Comparison of ENCODE assay signal across 1 cellular context in the genomic region with DNA sequence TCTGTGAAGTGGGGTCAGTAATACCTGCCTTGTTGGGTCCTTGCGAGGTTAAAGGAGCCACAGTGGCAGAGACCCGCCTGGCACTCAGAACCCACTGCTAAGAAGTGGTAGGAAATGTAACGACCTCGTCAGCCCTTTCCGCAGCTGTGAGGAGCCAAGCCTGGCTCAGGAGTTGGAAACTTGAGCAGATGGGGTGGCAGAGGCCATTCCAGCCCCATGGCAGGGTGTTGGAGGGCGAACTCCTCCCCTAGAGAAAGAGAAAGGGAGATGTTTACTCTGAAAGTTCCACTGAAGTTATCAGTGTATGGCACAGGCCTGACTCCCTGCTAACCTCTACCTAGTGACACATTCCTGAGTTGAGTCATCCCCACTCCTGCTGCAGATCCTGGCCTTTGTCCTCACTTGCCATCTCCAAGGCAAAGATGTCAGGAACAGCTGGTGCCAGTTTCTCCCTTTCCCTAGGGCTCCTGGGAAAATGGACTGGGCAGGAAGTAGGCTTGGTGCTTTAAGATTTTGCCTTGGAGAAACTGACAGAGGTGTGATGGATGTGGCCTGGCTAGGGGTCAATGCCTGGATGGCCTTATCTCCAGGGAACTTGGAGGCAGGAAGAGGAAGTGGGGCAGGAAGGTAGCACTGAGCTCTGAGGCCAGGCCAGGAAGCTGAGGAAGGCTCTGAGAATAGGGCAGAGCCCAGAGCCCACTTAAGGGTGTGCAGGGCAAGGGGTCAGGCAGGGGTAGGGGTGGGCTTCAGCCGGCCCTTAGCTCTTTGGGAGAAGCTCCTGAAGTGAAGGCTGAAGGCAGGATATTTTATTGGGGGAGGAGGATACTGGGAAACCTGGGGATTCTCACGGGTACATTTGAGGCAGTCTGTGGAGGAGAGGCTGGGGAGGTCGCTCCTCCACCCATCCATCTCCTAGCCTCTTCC.
TF ChIP-seq lines count a peak whose summit lies in the region.

No MANE protein-coding gene starts in this region.

TF ChIP-seq in HepG2, 621 proteins besides CTCF, POLR2A, EP300 and RAD21 (continued from another document and continues in another):
- TF ChIP-seq, protein P1, sequence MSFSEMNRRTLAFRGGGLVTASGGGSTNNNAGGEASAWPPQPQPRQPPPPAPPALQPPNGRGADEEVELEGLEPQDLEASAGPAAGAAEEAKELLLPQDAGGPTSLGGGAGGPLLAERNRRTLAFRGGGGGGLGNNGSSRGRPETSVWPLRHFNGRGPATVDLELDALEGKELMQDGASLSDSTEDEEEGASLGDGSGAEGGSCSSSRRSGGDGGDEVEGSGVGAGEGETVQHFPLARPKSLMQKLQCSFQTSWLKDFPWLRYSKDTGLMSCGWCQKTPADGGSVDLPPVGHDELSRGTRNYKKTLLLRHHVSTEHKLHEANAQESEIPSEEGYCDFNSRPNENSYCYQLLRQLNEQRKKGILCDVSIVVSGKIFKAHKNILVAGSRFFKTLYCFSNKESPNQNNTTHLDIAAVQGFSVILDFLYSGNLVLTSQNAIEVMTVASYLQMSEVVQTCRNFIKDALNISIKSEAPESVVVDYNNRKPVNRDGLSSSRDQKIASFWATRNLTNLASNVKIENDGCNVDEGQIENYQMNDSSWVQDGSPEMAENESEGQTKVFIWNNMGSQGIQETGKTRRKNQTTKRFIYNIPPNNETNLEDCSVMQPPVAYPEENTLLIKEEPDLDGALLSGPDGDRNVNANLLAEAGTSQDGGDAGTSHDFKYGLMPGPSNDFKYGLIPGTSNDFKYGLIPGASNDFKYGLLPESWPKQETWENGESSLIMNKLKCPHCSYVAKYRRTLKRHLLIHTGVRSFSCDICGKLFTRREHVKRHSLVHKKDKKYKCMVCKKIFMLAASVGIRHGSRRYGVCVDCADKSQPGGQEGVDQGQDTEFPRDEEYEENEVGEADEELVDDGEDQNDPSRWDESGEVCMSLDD (CRISPR knock-in tag; IDR thresholded peaks at IDR 0.05; ENCODE audit: borderline replicate concordance): no peak
- TF ChIP-seq PPARG (CRISPR knock-in tag; conservative IDR thresholded peaks at IDR 0.05) (peak; percentile 89), GABPA (IDR thresholded peaks at IDR 0.05; ENCODE audit: low read depth, low read length) (peak; percentile 40; the same call in 1 of the 2 replicates), GABPA (CRISPR knock-in tag; IDR thresholded peaks at IDR 0.05; ENCODE audit: low read depth) (peak; percentile 77; the same call in 1 of the 2 replicates), TGIF2 (CRISPR knock-in tag; IDR thresholded peaks at IDR 0.05) (peak; percentile 96), ZNF614 (CRISPR knock-in tag; IDR thresholded peaks at IDR 0.05; ENCODE audit: borderline replicate concordance) (peak; percentile 94), KLF15 (CRISPR knock-in tag; IDR thresholded peaks at IDR 0.05; ENCODE audit: borderline replicate concordance) (no peak), ZC3H13 (CRISPR knock-in tag; IDR thresholded peaks at IDR 0.05) (no peak), RFX3 (CRISPR knock-in tag; IDR thresholded peaks at IDR 0.05) (peak; percentile 40), IKZF1 (IDR thresholded peaks at IDR 0.05) (no peak), GFI1 (CRISPR knock-in tag; IDR thresholded peaks at IDR 0.05; ENCODE audit: borderline replicate concordance) (0 out of 2 replicates have a peak, but pooled peaks have one; percentile 83), SNAPC2 (CRISPR knock-in tag; IDR thresholded peaks at IDR 0.05) (peak; percentile 86; the same call in 1 of the 2 replicates), ZNF737 (CRISPR knock-in tag; IDR thresholded peaks at IDR 0.05; ENCODE audit: borderline replicate concordance) (peak; percentile 98), ZNF143 (CRISPR knock-in tag; IDR thresholded peaks at IDR 0.05) (peak; percentile 79), ZNF629 (CRISPR knock-in tag; conservative IDR thresholded peaks at IDR 0.05) (no peak; the same call in 1 of the 2 replicates), CC2D1A (CRISPR knock-in tag; IDR thresholded peaks at IDR 0.05) (peak; percentile 97), PLRG1 (conservative IDR thresholded peaks at IDR 0.05) (no peak), ZNF235 (CRISPR knock-in tag; IDR thresholded peaks at IDR 0.05; ENCODE audit: borderline replicate concordance) (no peak), HMG20B (CRISPR knock-in tag; conservative IDR thresholded peaks at IDR 0.05) (peak; percentile 45; the same call in 1 of the 2 replicates), ZIK1 (CRISPR knock-in tag; IDR thresholded peaks at IDR 0.05; ENCODE audit: borderline replicate concordance, low read depth) (no peak), FOXK1 (CRISPR knock-in tag; IDR thresholded peaks at IDR 0.05; ENCODE audit: borderline replicate concordance, low read depth) (peak; percentile 74), CREM (IDR thresholded peaks at IDR 0.05) (peak; percentile 66; the same call in 1 of the 2 replicates), CREM (CRISPR knock-in tag; IDR thresholded peaks at IDR 0.05) (no peak), ZNF598 (CRISPR knock-in tag; IDR thresholded peaks at IDR 0.05; ENCODE audit: borderline replicate concordance) (peak; percentile 95), MYC (CRISPR knock-in tag; IDR thresholded peaks at IDR 0.05; ENCODE audit: borderline replicate concordance) (no peak), ZFY (CRISPR knock-in tag; IDR thresholded peaks at IDR 0.05) (peak; percentile 55; the same call in 1 of the 2 replicates), SIX4 (CRISPR knock-in tag; IDR thresholded peaks at IDR 0.05) (no peak), ZNF773 (CRISPR knock-in tag; IDR thresholded peaks at IDR 0.05; ENCODE audit: borderline replicate concordance) (no peak), ZSCAN29 (CRISPR knock-in tag; conservative IDR thresholded peaks at IDR 0.05) (peak; percentile 93), NBN (conservative IDR thresholded peaks at IDR 0.05) (no peak)
- TF ChIP-seq, protein P2, sequence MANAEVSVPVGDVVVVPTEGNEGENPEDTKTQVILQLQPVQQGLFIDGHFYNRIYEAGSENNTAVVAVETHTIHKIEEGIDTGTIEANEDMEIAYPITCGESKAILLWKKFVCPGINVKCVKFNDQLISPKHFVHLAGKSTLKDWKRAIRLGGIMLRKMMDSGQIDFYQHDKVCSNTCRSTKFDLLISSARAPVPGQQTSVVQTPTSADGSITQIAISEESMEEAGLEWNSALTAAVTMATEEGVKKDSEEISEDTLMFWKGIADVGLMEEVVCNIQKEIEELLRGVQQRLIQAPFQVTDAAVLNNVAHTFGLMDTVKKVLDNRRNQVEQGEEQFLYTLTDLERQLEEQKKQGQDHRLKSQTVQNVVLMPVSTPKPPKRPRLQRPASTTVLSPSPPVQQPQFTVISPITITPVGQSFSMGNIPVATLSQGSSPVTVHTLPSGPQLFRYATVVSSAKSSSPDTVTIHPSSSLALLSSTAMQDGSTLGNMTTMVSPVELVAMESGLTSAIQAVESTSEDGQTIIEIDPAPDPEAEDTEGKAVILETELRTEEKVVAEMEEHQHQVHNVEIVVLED (CRISPR knock-in tag; IDR thresholded peaks at IDR 0.05; ENCODE audit: borderline replicate concordance): peak; percentile 20; the same call in 1 of the 2 replicates
- TF ChIP-seq, protein P3, sequence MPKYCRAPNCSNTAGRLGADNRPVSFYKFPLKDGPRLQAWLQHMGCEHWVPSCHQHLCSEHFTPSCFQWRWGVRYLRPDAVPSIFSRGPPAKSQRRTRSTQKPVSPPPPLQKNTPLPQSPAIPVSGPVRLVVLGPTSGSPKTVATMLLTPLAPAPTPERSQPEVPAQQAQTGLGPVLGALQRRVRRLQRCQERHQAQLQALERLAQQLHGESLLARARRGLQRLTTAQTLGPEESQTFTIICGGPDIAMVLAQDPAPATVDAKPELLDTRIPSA (CRISPR knock-in tag; IDR thresholded peaks at IDR 0.05; ENCODE audit: borderline replicate concordance): no peak
- TF ChIP-seq, protein P4, sequence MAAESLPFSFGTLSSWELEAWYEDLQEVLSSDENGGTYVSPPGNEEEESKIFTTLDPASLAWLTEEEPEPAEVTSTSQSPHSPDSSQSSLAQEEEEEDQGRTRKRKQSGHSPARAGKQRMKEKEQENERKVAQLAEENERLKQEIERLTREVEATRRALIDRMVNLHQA (CRISPR knock-in tag; IDR thresholded peaks at IDR 0.05): no peak
- TF ChIP-seq, protein P5, sequence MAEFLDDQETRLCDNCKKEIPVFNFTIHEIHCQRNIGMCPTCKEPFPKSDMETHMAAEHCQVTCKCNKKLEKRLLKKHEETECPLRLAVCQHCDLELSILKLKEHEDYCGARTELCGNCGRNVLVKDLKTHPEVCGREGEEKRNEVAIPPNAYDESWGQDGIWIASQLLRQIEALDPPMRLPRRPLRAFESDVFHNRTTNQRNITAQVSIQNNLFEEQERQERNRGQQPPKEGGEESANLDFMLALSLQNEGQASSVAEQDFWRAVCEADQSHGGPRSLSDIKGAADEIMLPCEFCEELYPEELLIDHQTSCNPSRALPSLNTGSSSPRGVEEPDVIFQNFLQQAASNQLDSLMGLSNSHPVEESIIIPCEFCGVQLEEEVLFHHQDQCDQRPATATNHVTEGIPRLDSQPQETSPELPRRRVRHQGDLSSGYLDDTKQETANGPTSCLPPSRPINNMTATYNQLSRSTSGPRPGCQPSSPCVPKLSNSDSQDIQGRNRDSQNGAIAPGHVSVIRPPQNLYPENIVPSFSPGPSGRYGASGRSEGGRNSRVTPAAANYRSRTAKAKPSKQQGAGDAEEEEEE (CRISPR knock-in tag; IDR thresholded peaks at IDR 0.05; ENCODE audit: borderline replicate concordance): no peak; the same call in 1 of the 2 replicates
- TF ChIP-seq, protein P6, sequence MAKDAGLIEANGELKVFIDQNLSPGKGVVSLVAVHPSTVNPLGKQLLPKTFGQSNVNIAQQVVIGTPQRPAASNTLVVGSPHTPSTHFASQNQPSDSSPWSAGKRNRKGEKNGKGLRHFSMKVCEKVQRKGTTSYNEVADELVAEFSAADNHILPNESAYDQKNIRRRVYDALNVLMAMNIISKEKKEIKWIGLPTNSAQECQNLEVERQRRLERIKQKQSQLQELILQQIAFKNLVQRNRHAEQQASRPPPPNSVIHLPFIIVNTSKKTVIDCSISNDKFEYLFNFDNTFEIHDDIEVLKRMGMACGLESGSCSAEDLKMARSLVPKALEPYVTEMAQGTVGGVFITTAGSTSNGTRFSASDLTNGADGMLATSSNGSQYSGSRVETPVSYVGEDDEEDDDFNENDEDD (CRISPR knock-in tag; IDR thresholded peaks at IDR 0.05; ENCODE audit: borderline replicate concordance): peak; percentile 57; the same call in 1 of the 2 replicates
- TF ChIP-seq, protein P7, sequence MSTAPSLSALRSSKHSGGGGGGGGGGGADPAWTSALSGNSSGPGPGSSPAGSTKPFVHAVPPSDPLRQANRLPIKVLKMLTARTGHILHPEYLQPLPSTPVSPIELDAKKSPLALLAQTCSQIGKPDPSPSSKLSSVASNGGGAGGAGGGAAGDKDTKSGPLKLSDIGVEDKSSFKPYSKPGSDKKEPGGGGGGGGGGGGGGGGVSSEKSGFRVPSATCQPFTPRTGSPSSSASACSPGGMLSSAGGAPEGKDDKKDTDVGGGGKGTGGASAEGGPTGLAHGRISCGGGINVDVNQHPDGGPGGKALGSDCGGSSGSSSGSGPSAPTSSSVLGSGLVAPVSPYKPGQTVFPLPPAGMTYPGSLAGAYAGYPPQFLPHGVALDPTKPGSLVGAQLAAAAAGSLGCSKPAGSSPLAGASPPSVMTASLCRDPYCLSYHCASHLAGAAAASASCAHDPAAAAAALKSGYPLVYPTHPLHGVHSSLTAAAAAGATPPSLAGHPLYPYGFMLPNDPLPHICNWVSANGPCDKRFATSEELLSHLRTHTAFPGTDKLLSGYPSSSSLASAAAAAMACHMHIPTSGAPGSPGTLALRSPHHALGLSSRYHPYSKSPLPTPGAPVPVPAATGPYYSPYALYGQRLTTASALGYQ (CRISPR knock-in tag; IDR thresholded peaks at IDR 0.05): no peak; the same call in 1 of the 2 replicates
- TF ChIP-seq, protein P8, sequence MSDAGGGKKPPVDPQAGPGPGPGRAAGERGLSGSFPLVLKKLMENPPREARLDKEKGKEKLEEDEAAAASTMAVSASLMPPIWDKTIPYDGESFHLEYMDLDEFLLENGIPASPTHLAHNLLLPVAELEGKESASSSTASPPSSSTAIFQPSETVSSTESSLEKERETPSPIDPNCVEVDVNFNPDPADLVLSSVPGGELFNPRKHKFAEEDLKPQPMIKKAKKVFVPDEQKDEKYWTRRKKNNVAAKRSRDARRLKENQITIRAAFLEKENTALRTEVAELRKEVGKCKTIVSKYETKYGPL (CRISPR knock-in tag; IDR thresholded peaks at IDR 0.05): no peak
- TF ChIP-seq, protein P9, sequence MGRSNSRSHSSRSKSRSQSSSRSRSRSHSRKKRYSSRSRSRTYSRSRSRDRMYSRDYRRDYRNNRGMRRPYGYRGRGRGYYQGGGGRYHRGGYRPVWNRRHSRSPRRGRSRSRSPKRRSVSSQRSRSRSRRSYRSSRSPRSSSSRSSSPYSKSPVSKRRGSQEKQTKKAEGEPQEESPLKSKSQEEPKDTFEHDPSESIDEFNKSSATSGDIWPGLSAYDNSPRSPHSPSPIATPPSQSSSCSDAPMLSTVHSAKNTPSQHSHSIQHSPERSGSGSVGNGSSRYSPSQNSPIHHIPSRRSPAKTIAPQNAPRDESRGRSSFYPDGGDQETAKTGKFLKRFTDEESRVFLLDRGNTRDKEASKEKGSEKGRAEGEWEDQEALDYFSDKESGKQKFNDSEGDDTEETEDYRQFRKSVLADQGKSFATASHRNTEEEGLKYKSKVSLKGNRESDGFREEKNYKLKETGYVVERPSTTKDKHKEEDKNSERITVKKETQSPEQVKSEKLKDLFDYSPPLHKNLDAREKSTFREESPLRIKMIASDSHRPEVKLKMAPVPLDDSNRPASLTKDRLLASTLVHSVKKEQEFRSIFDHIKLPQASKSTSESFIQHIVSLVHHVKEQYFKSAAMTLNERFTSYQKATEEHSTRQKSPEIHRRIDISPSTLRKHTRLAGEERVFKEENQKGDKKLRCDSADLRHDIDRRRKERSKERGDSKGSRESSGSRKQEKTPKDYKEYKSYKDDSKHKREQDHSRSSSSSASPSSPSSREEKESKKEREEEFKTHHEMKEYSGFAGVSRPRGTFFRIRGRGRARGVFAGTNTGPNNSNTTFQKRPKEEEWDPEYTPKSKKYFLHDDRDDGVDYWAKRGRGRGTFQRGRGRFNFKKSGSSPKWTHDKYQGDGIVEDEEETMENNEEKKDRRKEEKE (IDR thresholded peaks at IDR 0.05): no peak
- TF ChIP-seq, protein P10, sequence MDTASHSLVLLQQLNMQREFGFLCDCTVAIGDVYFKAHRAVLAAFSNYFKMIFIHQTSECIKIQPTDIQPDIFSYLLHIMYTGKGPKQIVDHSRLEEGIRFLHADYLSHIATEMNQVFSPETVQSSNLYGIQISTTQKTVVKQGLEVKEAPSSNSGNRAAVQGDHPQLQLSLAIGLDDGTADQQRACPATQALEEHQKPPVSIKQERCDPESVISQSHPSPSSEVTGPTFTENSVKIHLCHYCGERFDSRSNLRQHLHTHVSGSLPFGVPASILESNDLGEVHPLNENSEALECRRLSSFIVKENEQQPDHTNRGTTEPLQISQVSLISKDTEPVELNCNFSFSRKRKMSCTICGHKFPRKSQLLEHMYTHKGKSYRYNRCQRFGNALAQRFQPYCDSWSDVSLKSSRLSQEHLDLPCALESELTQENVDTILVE (CRISPR knock-in tag; IDR thresholded peaks at IDR 0.05): peak; percentile 90
- TF ChIP-seq, protein P11, sequence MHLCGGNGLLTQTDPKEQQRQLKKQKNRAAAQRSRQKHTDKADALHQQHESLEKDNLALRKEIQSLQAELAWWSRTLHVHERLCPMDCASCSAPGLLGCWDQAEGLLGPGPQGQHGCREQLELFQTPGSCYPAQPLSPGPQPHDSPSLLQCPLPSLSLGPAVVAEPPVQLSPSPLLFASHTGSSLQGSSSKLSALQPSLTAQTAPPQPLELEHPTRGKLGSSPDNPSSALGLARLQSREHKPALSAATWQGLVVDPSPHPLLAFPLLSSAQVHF (CRISPR knock-in tag; IDR thresholded peaks at IDR 0.05): no peak
